In the genomic region with DNA sequence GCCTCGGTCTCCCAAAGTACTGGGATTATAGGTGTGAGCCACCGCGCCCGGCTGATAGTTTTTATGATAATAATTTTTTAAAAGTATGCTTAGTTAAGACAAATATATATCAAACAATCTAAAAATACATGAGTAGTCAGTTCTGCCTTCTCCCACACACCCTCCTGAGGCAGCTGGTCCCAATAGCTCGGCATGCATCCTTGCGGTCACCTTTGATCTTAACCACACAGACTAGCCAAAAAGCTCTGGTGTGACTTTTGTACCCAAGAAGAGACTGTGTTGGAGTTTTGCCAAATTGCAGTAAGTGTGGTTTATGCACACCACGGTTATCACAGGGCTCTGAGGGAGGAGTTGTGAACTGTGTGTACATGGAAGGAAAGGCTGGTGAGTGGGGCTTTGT, we compare ENCODE assay signal across 10 cellular contexts. TPM values are rescaled to one million over a fixed set of nuclear protein-coding genes. Genes with fewer than 3 reads are reported as not detected.
DNase-seq lines count a peak whose midpoint lies in the region; ATAC-seq and TF ChIP-seq lines count a peak whose summit lies in the region.
"Had no signal": no experiment of that assay in that cellular context is flagged by ENCODE, and none has a peak within 500 bp of the region (broad histone marks: within the 10 kb centered on the region; RNA-seq: fewer than 3 reads in every experiment).

No MANE protein-coding gene starts in this region.

- H3K9me3 ChIP-seq in right lobe of liver = no peaks in the 10 kb centered on the region
- H3K9me3 ChIP-seq: pancreas had no signal

- ATAC-seq in right lobe of liver = peak; percentile 85 to 94 (median 86)
- no peak for ATAC-seq in HG03565 (IDR thresholded peaks at IDR 0.05; ENCODE audit: unreplicated experiment)
- ATAC-seq in GM21360 (IDR thresholded peaks at IDR 0.05; ENCODE audit: unreplicated experiment) = no peak
- ATAC-seq in HG02588 (IDR thresholded peaks at IDR 0.05; ENCODE audit: unreplicated experiment) = no peak

- H3K36me3 ChIP-seq in right lobe of liver = peaks cover 0 to 99% (median 51%) of the 10 kb centered on the region in 4 donors

- WGBS in right lobe of liver (ENCODE audit: insufficient coverage, low coverage, low lambda C conversion rate, missing lambda C conversion rate) = 47% methylated on average over 7 of the region's 7 CpGs

- intact Hi-C loops in right lobe of liver (cut with DNase I) = loop anchor here in 1 of 2 donors (10.0 kb wide), 1 partner anchor 150 kb away; no protein-coding TSS in a partner anchor

- H3K4me1 ChIP-seq in right lobe of liver = peaks cover 0 to 10% (median 3%) of the 10 kb centered on the region in 4 donors
- H3K4me1 ChIP-seq: pancreas had no signal

- no peak overlapping the region for H3K27ac ChIP-seq in right lobe of liver
- H3K27ac ChIP-seq: pancreas had no signal

- no peaks in the 10 kb centered on the region for H3K27me3 ChIP-seq in right lobe of liver
- H3K27me3 ChIP-seq: pancreas had no signal

- no peak for TF ChIP-seq POLR2A in right lobe of liver (IDR thresholded peaks at IDR 0.05)

- no peak overlapping the region for H3K4me3 ChIP-seq in right lobe of liver
- H3K4me3 ChIP-seq: pancreas had no signal

- no peak for TF ChIP-seq CTCF in right lobe of liver (IDR thresholded peaks at IDR 0.05)

- DNase-seq in T follicular helper cell (ENCODE audit: low read depth) = peak; percentile 48
- DNase-seq in activated T-cell treated with anti-CD3 and anti-CD28 coated beads, Interleukin-2, amount 50 U/mL, for 1 hour = peak; percentile 54
- DNase-seq in right lobe of liver = peak in 1 of 3 donors; percentile 54
- peak; percentile 16 to 48 for DNase-seq in stimulated activated CD8-positive, alpha-beta memory T cell treated with anti-CD3 and anti-CD28 coated beads, Interleukin-7, amount 100 ng/mL, for 1 hour (ENCODE audit: low read depth in 2 of 2)
- DNase-seq in NCI-H1105 (lab: John Stamatoyannopoulos, UW) = no peak
- DNase-seq: NCI-H187 treated with DMSO at 0.1 percent for 48 hours, pancreas had no signal

RNA-seq across cellular contexts. Expression of gene ATP6V0A1, which starts 25.6 kb away (rescaled TPM):
- total RNA-seq in right lobe of liver = 10 to 100 TPM; 36.4 to 66.0 (median 49.4) TPM

RNA-seq across cellular contexts. Expression of gene NAGLU, which starts 51.7 kb away (rescaled TPM):
- 10 to 100 TPM; 36.4 to 81.6 (median 43.7) TPM for total RNA-seq in right lobe of liver

Comparison
In these comparisons a context has a peak if more than half of its experiments do, and no peak if none do; other contexts are left out.
1. ATAC-seq: peak in right lobe of liver (4 of 4); none in HG03565 (single experiment), GM21360 (single experiment) and HG02588 (single experiment).